ENCODE assay signal across 2 cellular contexts in genomic region chr20:48826883-48827771, GRCh38.
TF ChIP-seq lines count a peak whose summit lies in the region.

No MANE protein-coding gene starts in this region.

TF ChIP-seq in K562, 482 proteins besides CTCF, POLR2A, EP300 and RAD21 (continued from another document):
- TF ChIP-seq, protein P1, sequence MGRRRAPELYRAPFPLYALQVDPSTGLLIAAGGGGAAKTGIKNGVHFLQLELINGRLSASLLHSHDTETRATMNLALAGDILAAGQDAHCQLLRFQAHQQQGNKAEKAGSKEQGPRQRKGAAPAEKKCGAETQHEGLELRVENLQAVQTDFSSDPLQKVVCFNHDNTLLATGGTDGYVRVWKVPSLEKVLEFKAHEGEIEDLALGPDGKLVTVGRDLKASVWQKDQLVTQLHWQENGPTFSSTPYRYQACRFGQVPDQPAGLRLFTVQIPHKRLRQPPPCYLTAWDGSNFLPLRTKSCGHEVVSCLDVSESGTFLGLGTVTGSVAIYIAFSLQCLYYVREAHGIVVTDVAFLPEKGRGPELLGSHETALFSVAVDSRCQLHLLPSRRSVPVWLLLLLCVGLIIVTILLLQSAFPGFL (CRISPR knock-in tag; IDR thresholded peaks at IDR 0.05), result no peak
- TF ChIP-seq ZNF124 (CRISPR knock-in tag; IDR thresholded peaks at IDR 0.05) (no peak), CREBBP (IDR thresholded peaks at IDR 0.05; ENCODE audit: low read depth, low read length) (no peak), PHTF2 (CRISPR knock-in tag; IDR thresholded peaks at IDR 0.05) (no peak), SRSF3 (IDR thresholded peaks at IDR 0.05; ENCODE audit: insufficient read depth, low read length) (no peak), POLR2G (IDR thresholded peaks at IDR 0.05; ENCODE audit: low read depth, low read length) (0 out of 2 replicates have a peak, but pooled peaks have one; percentile 25), ZSCAN29 (IDR thresholded peaks at IDR 0.05) (no peak), CSDE1 (IDR thresholded peaks at IDR 0.05) (no peak)
- TF ChIP-seq, protein P2, sequence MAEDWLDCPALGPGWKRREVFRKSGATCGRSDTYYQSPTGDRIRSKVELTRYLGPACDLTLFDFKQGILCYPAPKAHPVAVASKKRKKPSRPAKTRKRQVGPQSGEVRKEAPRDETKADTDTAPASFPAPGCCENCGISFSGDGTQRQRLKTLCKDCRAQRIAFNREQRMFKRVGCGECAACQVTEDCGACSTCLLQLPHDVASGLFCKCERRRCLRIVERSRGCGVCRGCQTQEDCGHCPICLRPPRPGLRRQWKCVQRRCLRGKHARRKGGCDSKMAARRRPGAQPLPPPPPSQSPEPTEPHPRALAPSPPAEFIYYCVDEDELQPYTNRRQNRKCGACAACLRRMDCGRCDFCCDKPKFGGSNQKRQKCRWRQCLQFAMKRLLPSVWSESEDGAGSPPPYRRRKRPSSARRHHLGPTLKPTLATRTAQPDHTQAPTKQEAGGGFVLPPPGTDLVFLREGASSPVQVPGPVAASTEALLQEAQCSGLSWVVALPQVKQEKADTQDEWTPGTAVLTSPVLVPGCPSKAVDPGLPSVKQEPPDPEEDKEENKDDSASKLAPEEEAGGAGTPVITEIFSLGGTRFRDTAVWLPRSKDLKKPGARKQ (CRISPR knock-in tag; IDR thresholded peaks at IDR 0.05), result 0 out of 2 replicates have a peak, but pooled peaks have one; percentile 47
- TF ChIP-seq, protein P3, sequence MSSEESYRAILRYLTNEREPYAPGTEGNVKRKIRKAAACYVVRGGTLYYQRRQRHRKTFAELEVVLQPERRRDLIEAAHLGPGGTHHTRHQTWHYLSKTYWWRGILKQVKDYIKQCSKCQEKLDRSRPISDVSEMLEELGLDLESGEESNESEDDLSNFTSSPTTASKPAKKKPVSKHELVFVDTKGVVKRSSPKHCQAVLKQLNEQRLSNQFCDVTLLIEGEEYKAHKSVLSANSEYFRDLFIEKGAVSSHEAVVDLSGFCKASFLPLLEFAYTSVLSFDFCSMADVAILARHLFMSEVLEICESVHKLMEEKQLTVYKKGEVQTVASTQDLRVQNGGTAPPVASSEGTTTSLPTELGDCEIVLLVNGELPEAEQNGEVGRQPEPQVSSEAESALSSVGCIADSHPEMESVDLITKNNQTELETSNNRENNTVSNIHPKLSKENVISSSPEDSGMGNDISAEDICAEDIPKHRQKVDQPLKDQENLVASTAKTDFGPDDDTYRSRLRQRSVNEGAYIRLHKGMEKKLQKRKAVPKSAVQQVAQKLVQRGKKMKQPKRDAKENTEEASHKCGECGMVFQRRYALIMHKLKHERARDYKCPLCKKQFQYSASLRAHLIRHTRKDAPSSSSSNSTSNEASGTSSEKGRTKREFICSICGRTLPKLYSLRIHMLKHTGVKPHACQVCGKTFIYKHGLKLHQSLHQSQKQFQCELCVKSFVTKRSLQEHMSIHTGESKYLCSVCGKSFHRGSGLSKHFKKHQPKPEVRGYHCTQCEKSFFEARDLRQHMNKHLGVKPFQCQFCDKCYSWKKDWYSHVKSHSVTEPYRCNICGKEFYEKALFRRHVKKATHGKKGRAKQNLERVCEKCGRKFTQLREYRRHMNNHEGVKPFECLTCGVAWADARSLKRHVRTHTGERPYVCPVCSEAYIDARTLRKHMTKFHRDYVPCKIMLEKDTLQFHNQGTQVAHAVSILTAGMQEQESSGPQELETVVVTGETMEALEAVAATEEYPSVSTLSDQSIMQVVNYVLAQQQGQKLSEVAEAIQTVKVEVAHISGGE (CRISPR knock-in tag; IDR thresholded peaks at IDR 0.05), result peak in 1 of 3 experiments; percentile 60; a peak in 2 of 6 replicates

TF ChIP-seq in liver, 16 proteins besides CTCF, POLR2A, EP300 and RAD21 (continued from another document):
- TF ChIP-seq REST (IDR thresholded peaks at IDR 0.05) (no peak), HNF4G (IDR thresholded peaks at IDR 0.05) (no peak), ATF3 (IDR thresholded peaks at IDR 0.05) (no peak), TAF1 (conservative IDR thresholded peaks at IDR 0.05) (no peak), GABPA (IDR thresholded peaks at IDR 0.05 in 1 of 2, conservative IDR thresholded peaks at IDR 0.05 in 1 of 2) (no peak), FOXA2 (IDR thresholded peaks at IDR 0.05) (no peak), RXRA (IDR thresholded peaks at IDR 0.05) (no peak), SP1 (IDR thresholded peaks at IDR 0.05) (no peak)
